Comparison of ENCODE assay signal across 31 cellular contexts in the genomic region with DNA sequence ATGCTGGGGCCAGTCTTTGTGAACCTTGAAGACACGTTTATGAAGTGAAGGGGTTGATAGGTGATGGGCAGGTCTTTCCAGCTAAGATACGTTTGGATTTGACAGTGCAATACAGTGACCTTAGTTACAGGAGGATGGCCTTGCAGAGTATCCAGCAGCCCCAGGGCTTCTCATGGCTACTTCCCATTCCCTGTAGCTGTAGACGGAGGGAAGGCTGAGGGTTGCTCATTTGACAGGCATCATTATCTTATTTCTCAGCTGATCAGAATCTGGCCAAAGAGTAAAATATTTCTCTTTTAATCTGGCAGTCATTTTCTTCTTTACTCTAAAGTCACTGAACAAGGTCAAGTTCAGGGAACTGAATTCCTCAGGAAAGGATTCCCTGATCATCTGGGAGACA.
"Had no signal": no experiment of that assay in that cellular context is flagged by ENCODE, and none has a peak within 500 bp of the region (broad histone marks: within the 10 kb centered on the region; RNA-seq: fewer than 3 reads in every experiment).

No MANE protein-coding gene starts in this region.

- H3K4me1 Mint-ChIP-seq: immature natural killer cell, natural killer cell had no signal

- H3K27ac ChIP-seq: left lung, lower lobe of right lung, neural progenitor cell, neutrophil, parathyroid adenoma, prostate gland, skin epidermis, stomach, suprapubic skin, thoracic aorta, tibial artery, upper lobe of left lung had no signal

- H3K9me3 Mint-ChIP-seq: immature natural killer cell; naive B cell; natural killer cell; stimulated activated naive B cell treated with anti-CD40 and anti-IgM and Interleukin-4, amounts not matched to agents 10 μg/mL and 1 μg/mL and 100 μg/mL, for 72 hours had no signal

- H3K27me3 ChIP-seq: left lung, neural progenitor cell, neutrophil, stomach, suprapubic skin, tibial artery, upper lobe of left lung had no signal

- ATAC-seq: left colon; left lung; lower lobe of right lung; natural killer cell; right cardiac atrium; sciatic nerve; stimulated activated naive B cell treated with anti-CD40 and anti-IgM and Interleukin-4, amounts not matched to agents 10 μg/mL and 1 μg/mL and 100 μg/mL, for 72 hours; stimulated activated naive CD8-positive, alpha-beta T cell treated with anti-CD3 and anti-CD28 coated beads, Interleukin-15, Interleukin-2, amounts not matched to agents 100 U/mL and 50 U/mL, for 24 hours had no signal

- H2AFZ ChIP-seq: neural progenitor cell, parathyroid adenoma had no signal

- H3K9me3 ChIP-seq: left lung, lower lobe of right lung, neutrophil, prostate gland, stomach, suprapubic skin, thoracic aorta, tibial artery, upper lobe of left lung had no signal

- H3K36me3 Mint-ChIP-seq: immature natural killer cell; naive B cell; natural killer cell; neural progenitor cell; stimulated activated naive B cell treated with anti-CD40 and anti-IgM and Interleukin-4, amounts not matched to agents 10 μg/mL and 1 μg/mL and 100 μg/mL, for 72 hours had no signal

- H3K79me2 ChIP-seq: parathyroid adenoma had no signal

- H3K9ac ChIP-seq: neural progenitor cell, parathyroid adenoma had no signal

- DNase-seq: hypothalamus; immature natural killer cell; kidney; left colon; left lung; lower lobe of right lung; mammary epithelial cell; mesenchymal stem cell; naive B cell; natural killer cell; nephron progenitor cell; occipital lobe; retina; right cardiac atrium; stimulated activated CD4-positive, alpha-beta T cell treated with anti-CD3 and anti-CD28 coated beads, Interleukin-12 subunit alpha, Interleukin-12 subunit beta, amount 100 ng/mL, for 4 hours; stimulated activated CD4-positive, alpha-beta T cell treated with anti-CD3 and anti-CD28 coated beads, Interleukin-15, amount 100 ng/mL, for 24 hours; stimulated activated CD4-positive, alpha-beta T cell treated with anti-CD3 and anti-CD28 coated beads, Interleukin-2, amount 100 ng/mL, for 24 hours; stimulated activated CD4-positive, alpha-beta T cell treated with anti-CD3 and anti-CD28 coated beads, Interleukin-4, amount 100 ng/mL, for 1 hour; stimulated activated naive B cell treated with anti-CD40 and anti-IgM and Interleukin-4, amounts not matched to agents 10 μg/mL and 1 μg/mL and 100 μg/mL, for 72 hours; stimulated activated naive CD8-positive, alpha-beta T cell treated with anti-CD3 and anti-CD28 coated beads, Interleukin-15, Interleukin-2, amounts not matched to agents 100 U/mL and 50 U/mL, for 24 hours; stomach; tibial artery; upper lobe of left lung had no signal

- H3K36me3 ChIP-seq: left lung, lower lobe of right lung, neural progenitor cell, neutrophil, prostate gland, stomach, suprapubic skin, thoracic aorta, tibial artery, upper lobe of left lung had no signal

- H3K4me2 ChIP-seq: neural progenitor cell had no signal

- H3K27ac Mint-ChIP-seq: immature natural killer cell; naive B cell; natural killer cell; nephron progenitor cell; neural progenitor cell; stimulated activated naive B cell treated with anti-CD40 and anti-IgM and Interleukin-4, amounts not matched to agents 10 μg/mL and 1 μg/mL and 100 μg/mL, for 72 hours had no signal

- H3K4me1 ChIP-seq: left lung, lower lobe of right lung, parathyroid adenoma, prostate gland, suprapubic skin, tibial artery, upper lobe of left lung had no signal

- H3K4me3 Mint-ChIP-seq: immature natural killer cell; naive B cell; natural killer cell; nephron progenitor cell; neural progenitor cell; stimulated activated naive B cell treated with anti-CD40 and anti-IgM and Interleukin-4, amounts not matched to agents 10 μg/mL and 1 μg/mL and 100 μg/mL, for 72 hours had no signal

- H3K4me3 ChIP-seq: left lung, lower lobe of right lung, neural progenitor cell, prostate gland, skin epidermis, stomach, suprapubic skin, thoracic aorta, tibial artery, upper lobe of left lung had no signal
